ENCODE assay signal across 15 cellular contexts in the genomic region with DNA sequence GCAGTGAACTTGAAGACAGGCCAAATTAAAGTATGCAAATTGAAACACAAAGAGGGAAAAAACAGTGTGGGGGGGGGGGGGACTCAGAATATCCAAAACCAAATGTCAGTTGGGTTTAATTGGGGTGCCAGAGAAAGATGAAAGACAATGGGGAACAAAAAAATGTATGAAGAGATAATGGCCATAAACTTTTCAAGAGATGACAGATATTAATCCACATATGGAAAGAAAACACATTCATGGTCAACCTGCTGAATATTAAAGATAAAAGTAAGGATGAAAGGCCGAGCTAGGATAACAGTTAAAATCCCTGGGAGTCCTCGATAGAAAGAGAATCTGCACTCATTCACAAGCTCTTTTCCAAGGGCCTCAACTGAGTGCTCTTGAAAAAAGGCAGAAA.
"Had no signal": no experiment of that assay in that cellular context is flagged by ENCODE, and none has a peak within 500 bp of the region (broad histone marks: within the 10 kb centered on the region; RNA-seq: fewer than 3 reads in every experiment).

No MANE protein-coding gene starts in this region.

- H3K27me3 Mint-ChIP-seq: memory B cell had no signal

- H3K36me3 ChIP-seq: cardiac muscle cell, prostate gland, right lobe of liver had no signal

- H3K27me3 ChIP-seq: cardiac muscle cell, colonic mucosa, esophagus squamous epithelium, hepatocyte, right lobe of liver, stomach, testis had no signal

- H3K27ac Mint-ChIP-seq: memory B cell; nephron progenitor cell; T-helper 1 cell treated with Interleukin-12 subunit alpha and Interleukin-12 subunit beta and Interleukin-4 antibody, amounts not matched to agents 30 μg/mL and 1 μg/mL, for 36 hours had no signal

- DNase-seq: activated CD4-positive, alpha-beta T cell treated with anti-CD3 and anti-CD28 coated beads for 4 hours; colonic mucosa; esophagus squamous epithelium; left ventricle myocardium superior; nephron progenitor cell; right lobe of liver; SIG-M5; stomach; testis; WERI-Rb-1 had no signal

- H3K9me3 ChIP-seq: colonic mucosa, prostate gland, right lobe of liver, testis had no signal

- H3K4me1 ChIP-seq: prostate gland had no signal

- H3K4me3 Mint-ChIP-seq: memory B cell; nephron progenitor cell; T-helper 1 cell treated with Interleukin-12 subunit alpha and Interleukin-12 subunit beta and Interleukin-4 antibody, amounts not matched to agents 30 μg/mL and 1 μg/mL, for 36 hours had no signal

- H3K4me3 ChIP-seq: cardiac muscle cell, colonic mucosa, esophagus squamous epithelium, hepatocyte, prostate gland, right lobe of liver, stomach, testis had no signal

- ATAC-seq: left ventricle myocardium superior, right lobe of liver had no signal

- H3K27ac ChIP-seq: cardiac muscle cell, colonic mucosa, esophagus squamous epithelium, hepatocyte, prostate gland, right lobe of liver, stomach, testis, WERI-Rb-1 had no signal
